ENCODE assay signal across 17 cellular contexts in genomic region chr18:13627639-13628038, GRCh38.
A peak's percentile ranks its signal among the peaks of the same experiment; 100 is the strongest.
DNase-seq lines count a peak whose midpoint lies in the region; ATAC-seq, FAIRE-seq and TF ChIP-seq lines count a peak whose summit lies in the region.
"Had no signal": no experiment of that assay in that cellular context is flagged by ENCODE, and none has a peak within 500 bp of the region (broad histone marks: within the 10 kb centered on the region; RNA-seq: fewer than 3 reads in every experiment).

No MANE protein-coding gene starts in this region.

- H4K20me1 ChIP-seq in BLaER1 treated with 17β-estradiol and CSF1 and Interleukin-3, amounts not matched to agents 10 nM and 100 nM, result peaks cover 5 to 66% (median 24%) of the 10 kb centered on the region in 11 experiments; a peak in 17 of 22 replicates

- TF ChIP-seq EP300 in tibial nerve (IDR thresholded peaks at IDR 0.05), result no peak

- peak overlapping the region in 3 of 10 experiments; percentile 15 to 46 (median 28); a peak in 4 of 20 replicates for H3K4me3 ChIP-seq in BLaER1 treated with 17β-estradiol and CSF1 and Interleukin-3, amounts not matched to agents 10 nM and 100 nM
- no peak overlapping the region for H3K4me3 ChIP-seq in endodermal cell (ENCODE audit: low read length)
- H3K4me3 ChIP-seq in tibial nerve, result no peak overlapping the region
- H3K4me3 ChIP-seq: A549, Peyer's patch, SJSA1 had no signal

- H3K27ac Mint-ChIP-seq in endodermal cell, result no peak overlapping the region
- H3K27ac Mint-ChIP-seq in stimulated activated memory B cell treated with anti-CD40 and anti-IgM and Interleukin-4, amounts not matched to agents 10 μg/mL and 1 μg/mL and 100 μg/mL, for 72 hours, result peak overlapping the region; percentile 50

- no peaks in the 10 kb centered on the region for H3K36me3 Mint-ChIP-seq in endodermal cell (ENCODE audit: low read depth)
- peaks cover 34% of the 10 kb centered on the region for H3K36me3 Mint-ChIP-seq in stimulated activated memory B cell treated with anti-CD40 and anti-IgM and Interleukin-4, amounts not matched to agents 10 μg/mL and 1 μg/mL and 100 μg/mL, for 72 hours

- H3K9me3 Mint-ChIP-seq in endodermal cell, result peaks cover 8% of the 10 kb centered on the region
- H3K9me3 Mint-ChIP-seq in stimulated activated memory B cell treated with anti-CD40 and anti-IgM and Interleukin-4, amounts not matched to agents 10 μg/mL and 1 μg/mL and 100 μg/mL, for 72 hours, result no peaks in the 10 kb centered on the region
- H3K9me3 Mint-ChIP-seq: CD8-positive, alpha-beta memory T cell had no signal

- H3K9ac ChIP-seq in BLaER1 treated with 17β-estradiol and CSF1 and Interleukin-3, amounts not matched to agents 10 nM and 100 nM, result peak overlapping the region in 9 of 11 experiments; percentile 32 to 75 (median 52); a peak in 16 of 22 replicates
- no peak overlapping the region for H3K9ac ChIP-seq in endodermal cell (ENCODE audit: extremely low read depth, low read length, poor library complexity, severe bottlenecking)
- H3K9ac ChIP-seq: KMS-11 had no signal

- TF ChIP-seq CTCF in endodermal cell (conservative IDR thresholded peaks at IDR 0.05) (no peak), tibial nerve (IDR thresholded peaks at IDR 0.05) (no peak)

- peaks cover 8 to 52% (median 23%) of the 10 kb centered on the region in 11 experiments for H3K36me3 ChIP-seq in BLaER1 treated with 17β-estradiol and CSF1 and Interleukin-3, amounts not matched to agents 10 nM and 100 nM
- H3K36me3 ChIP-seq in KOPT-K1 (ENCODE audit: insufficient read depth, low read length) (peaks cover 98% of the 10 kb centered on the region), endodermal cell (ENCODE audit: control insufficient read depth, insufficient read depth, low read length) (no peaks in the 10 kb centered on the region), tibial nerve (no peaks in the 10 kb centered on the region)
- H3K36me3 ChIP-seq: SJSA1 had no signal

- ATAC-seq in stimulated activated memory B cell treated with anti-CD40 and anti-IgM and Interleukin-4, amounts not matched to agents 10 μg/mL and 1 μg/mL and 100 μg/mL, for 72 hours, result no peak
- ATAC-seq: A549 had no signal

- TF ChIP-seq POLR2A in tibial nerve (IDR thresholded peaks at IDR 0.05) (no peak), GM12891 (IDR thresholded peaks at IDR 0.05; ENCODE audit: low read depth, low read length) (no peak)

- peak overlapping the region in 8 of 11 experiments; percentile 26 to 83 (median 70); a peak in 15 of 22 replicates for H3K27ac ChIP-seq in BLaER1 treated with 17β-estradiol and CSF1 and Interleukin-3, amounts not matched to agents 10 nM and 100 nM
- H3K27ac ChIP-seq in KOPT-K1 (ENCODE audit: low read depth, low read length, poor library complexity, severe bottlenecking), result peak overlapping the region; percentile 45
- peak overlapping the region; percentile 87 for H3K27ac ChIP-seq in endodermal cell (ENCODE audit: low read depth, low read length)
- no peak overlapping the region for H3K27ac ChIP-seq in tibial nerve
- H3K27ac ChIP-seq: A549, KMS-11, Peyer's patch, SJSA1 had no signal

- peaks cover 56 to 75% (median 73%) of the 10 kb centered on the region in 10 experiments for H3K4me1 ChIP-seq in BLaER1 treated with 17β-estradiol and CSF1 and Interleukin-3, amounts not matched to agents 10 nM and 100 nM
- H3K4me1 ChIP-seq in endodermal cell (ENCODE audit: control insufficient read depth, insufficient read depth, low read length), result no peaks in the 10 kb centered on the region
- H3K4me1 ChIP-seq in tibial nerve, result peaks cover 0 to 10% (median 2%) of the 10 kb centered on the region in 4 donors
- H3K4me1 ChIP-seq: SJSA1 had no signal

- FAIRE-seq in GM12891 (lab: Jason Lieb, UNC), result no peak
- FAIRE-seq: A549, D721Med had no signal

- no peak for DNase-seq in endodermal cell
- no peak for DNase-seq in NCI-H69 (lab: John Stamatoyannopoulos, UW)
- no peak for DNase-seq in tibial nerve (ENCODE audit: low spot score in 2 of 2)
- DNase-seq in GM12891 (ENCODE audit: insufficient read length, low spot score), result no peak
- no peak for DNase-seq in NCI-H524 treated with DMSO at 0.1 percent for 48 hours (lab: John Stamatoyannopoulos, UW)
- DNase-seq: CD8-positive, alpha-beta memory T cell; NCI-H1417; NCI-H187 treated with DMSO at 0.1 percent for 48 hours; NCI-H526 treated with DMSO at 0.1 percent for 48 hours; Peyer's patch had no signal

- peaks cover 12% of the 10 kb centered on the region for H3K4me1 Mint-ChIP-seq in endodermal cell
- peaks cover 19% of the 10 kb centered on the region for H3K4me1 Mint-ChIP-seq in stimulated activated memory B cell treated with anti-CD40 and anti-IgM and Interleukin-4, amounts not matched to agents 10 μg/mL and 1 μg/mL and 100 μg/mL, for 72 hours

- H3K27me3 ChIP-seq in BLaER1 treated with 17β-estradiol and CSF1 and Interleukin-3, amounts not matched to agents 10 nM and 100 nM, result peaks cover 0 to 12% (median 0%) of the 10 kb centered on the region in 11 experiments; a peak in 3 of 22 replicates
- H3K27me3 ChIP-seq in endodermal cell (ENCODE audit: control insufficient read depth, insufficient read depth, low read length, poor library complexity, severe bottlenecking) (no peaks in the 10 kb centered on the region), tibial nerve (no peaks in the 10 kb centered on the region)
- H3K27me3 ChIP-seq: Peyer's patch, SJSA1 had no signal

- peaks cover 2% of the 10 kb centered on the region for H3K27me3 Mint-ChIP-seq in endodermal cell (ENCODE audit: insufficient read depth)
- H3K27me3 Mint-ChIP-seq in stimulated activated memory B cell treated with anti-CD40 and anti-IgM and Interleukin-4, amounts not matched to agents 10 μg/mL and 1 μg/mL and 100 μg/mL, for 72 hours, result no peaks in the 10 kb centered on the region
- H3K27me3 Mint-ChIP-seq: CD8-positive, alpha-beta memory T cell had no signal

- H3K4me3 Mint-ChIP-seq in endodermal cell, result no peak overlapping the region
- no peak overlapping the region for H3K4me3 Mint-ChIP-seq in stimulated activated memory B cell treated with anti-CD40 and anti-IgM and Interleukin-4, amounts not matched to agents 10 μg/mL and 1 μg/mL and 100 μg/mL, for 72 hours
- H3K4me3 Mint-ChIP-seq: CD8-positive, alpha-beta memory T cell had no signal

- 93 to 94% methylated on average over 4 to 8 of the region's 8 CpGs for WGBS in endodermal cell (ENCODE audit: insufficient coverage in 1 of 2, insufficient read length in 1 of 2), 2 experiments
- WGBS in tibial nerve, 2 donors, result 91 to 94% methylated on average over 8 of the region's 8 CpGs

- peak overlapping the region; percentile 62 to 99 (median 86) for H3K4me2 ChIP-seq in BLaER1 treated with 17β-estradiol and CSF1 and Interleukin-3, amounts not matched to agents 10 nM and 100 nM
- H3K4me2 ChIP-seq: A549, KMS-11 had no signal

- H3K9me3 ChIP-seq in BLaER1 treated with 17β-estradiol and CSF1 and Interleukin-3, amounts not matched to agents 10 nM and 100 nM (replicated peaks in 1 of 11), result peaks cover 8 to 21% (median 20%) of the 10 kb centered on the region in 11 experiments
- H3K9me3 ChIP-seq in KOPT-K1 (ENCODE audit: insufficient read depth, low read length, poor library complexity, severe bottlenecking) (peaks cover 21% of the 10 kb centered on the region), endodermal cell (ENCODE audit: control insufficient read depth, low read length) (peaks cover 8% of the 10 kb centered on the region), tibial nerve (no peaks in the 10 kb centered on the region)
- H3K9me3 ChIP-seq: A549, SJSA1 had no signal

TF ChIP-seq in GM12891, 5 proteins besides CTCF, POLR2A, EP300 and RAD21:
- TF ChIP-seq POU2F2 (IDR thresholded peaks at IDR 0.05; ENCODE audit: low read depth, low read length), result no peak
- TF ChIP-seq TAF1 (IDR thresholded peaks at IDR 0.05; ENCODE audit: low read depth, low read length), result no peak
- TF ChIP-seq PAX5 (IDR thresholded peaks at IDR 0.05; ENCODE audit: insufficient read depth, low read length, severe bottlenecking), result no peak
- no peak for TF ChIP-seq POLR2AphosphoS5 (IDR thresholded peaks at IDR 0.05; ENCODE audit: low read depth, low read length)
- TF ChIP-seq SPI1 (IDR thresholded peaks at IDR 0.05; ENCODE audit: low read depth, low read length), result no peak

Comparison
In these comparisons a context has a peak if more than half of its experiments do, and no peak if none do; other contexts are left out.
1. H3K27ac ChIP-seq: peak in BLaER1 treated with 17β-estradiol and CSF1 and Interleukin-3, amounts not matched to agents 10 nM and 100 nM (8 of 11), KOPT-K1 (single experiment) and endodermal cell (single experiment); none in tibial nerve (0 of 4).